1 cellular context compared by ENCODE assay signal in the genomic region with DNA sequence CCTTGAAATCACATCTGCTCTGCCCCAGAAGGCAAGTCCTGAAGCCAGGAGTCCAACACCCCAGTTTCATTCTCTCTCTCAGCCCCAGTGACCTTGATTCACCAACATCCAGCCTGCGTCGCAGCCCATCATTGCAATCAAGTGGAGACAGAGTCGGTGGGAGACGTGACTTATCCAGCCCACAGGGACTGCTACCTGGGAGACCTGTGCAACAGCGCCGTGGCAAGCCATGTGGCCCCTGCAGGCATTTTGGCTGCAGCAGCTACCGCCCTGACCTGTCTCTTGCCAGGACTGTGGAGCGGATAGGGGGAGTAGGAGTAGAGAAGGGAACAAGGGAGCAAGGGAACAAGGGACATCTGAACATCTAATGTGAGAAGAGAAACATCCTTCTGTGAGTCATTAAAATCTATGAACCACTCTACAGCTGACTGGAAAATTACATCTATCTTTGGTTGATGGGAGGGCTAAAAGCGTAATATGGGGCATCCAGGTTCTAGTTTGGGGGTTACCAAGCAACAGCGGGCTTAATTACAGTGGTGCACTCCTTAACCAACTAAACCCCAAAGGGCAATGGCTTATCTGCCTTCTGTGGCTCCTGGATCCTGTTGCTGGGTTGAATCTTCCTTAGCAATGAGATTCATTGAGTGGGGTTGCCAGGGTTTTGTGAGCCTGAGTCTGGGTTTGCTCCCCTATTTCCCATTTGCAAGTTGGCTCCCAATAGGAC.
TF ChIP-seq lines count a peak whose summit lies in the region.

No MANE protein-coding gene starts in this region.

TF ChIP-seq in HepG2, 621 proteins besides CTCF, POLR2A, EP300 and RAD21 (continues in another document):
- TF ChIP-seq, protein P1, sequence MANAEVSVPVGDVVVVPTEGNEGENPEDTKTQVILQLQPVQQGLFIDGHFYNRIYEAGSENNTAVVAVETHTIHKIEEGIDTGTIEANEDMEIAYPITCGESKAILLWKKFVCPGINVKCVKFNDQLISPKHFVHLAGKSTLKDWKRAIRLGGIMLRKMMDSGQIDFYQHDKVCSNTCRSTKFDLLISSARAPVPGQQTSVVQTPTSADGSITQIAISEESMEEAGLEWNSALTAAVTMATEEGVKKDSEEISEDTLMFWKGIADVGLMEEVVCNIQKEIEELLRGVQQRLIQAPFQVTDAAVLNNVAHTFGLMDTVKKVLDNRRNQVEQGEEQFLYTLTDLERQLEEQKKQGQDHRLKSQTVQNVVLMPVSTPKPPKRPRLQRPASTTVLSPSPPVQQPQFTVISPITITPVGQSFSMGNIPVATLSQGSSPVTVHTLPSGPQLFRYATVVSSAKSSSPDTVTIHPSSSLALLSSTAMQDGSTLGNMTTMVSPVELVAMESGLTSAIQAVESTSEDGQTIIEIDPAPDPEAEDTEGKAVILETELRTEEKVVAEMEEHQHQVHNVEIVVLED (CRISPR knock-in tag; IDR thresholded peaks at IDR 0.05; ENCODE audit: borderline replicate concordance) = no peak
- TF ChIP-seq, protein P2, sequence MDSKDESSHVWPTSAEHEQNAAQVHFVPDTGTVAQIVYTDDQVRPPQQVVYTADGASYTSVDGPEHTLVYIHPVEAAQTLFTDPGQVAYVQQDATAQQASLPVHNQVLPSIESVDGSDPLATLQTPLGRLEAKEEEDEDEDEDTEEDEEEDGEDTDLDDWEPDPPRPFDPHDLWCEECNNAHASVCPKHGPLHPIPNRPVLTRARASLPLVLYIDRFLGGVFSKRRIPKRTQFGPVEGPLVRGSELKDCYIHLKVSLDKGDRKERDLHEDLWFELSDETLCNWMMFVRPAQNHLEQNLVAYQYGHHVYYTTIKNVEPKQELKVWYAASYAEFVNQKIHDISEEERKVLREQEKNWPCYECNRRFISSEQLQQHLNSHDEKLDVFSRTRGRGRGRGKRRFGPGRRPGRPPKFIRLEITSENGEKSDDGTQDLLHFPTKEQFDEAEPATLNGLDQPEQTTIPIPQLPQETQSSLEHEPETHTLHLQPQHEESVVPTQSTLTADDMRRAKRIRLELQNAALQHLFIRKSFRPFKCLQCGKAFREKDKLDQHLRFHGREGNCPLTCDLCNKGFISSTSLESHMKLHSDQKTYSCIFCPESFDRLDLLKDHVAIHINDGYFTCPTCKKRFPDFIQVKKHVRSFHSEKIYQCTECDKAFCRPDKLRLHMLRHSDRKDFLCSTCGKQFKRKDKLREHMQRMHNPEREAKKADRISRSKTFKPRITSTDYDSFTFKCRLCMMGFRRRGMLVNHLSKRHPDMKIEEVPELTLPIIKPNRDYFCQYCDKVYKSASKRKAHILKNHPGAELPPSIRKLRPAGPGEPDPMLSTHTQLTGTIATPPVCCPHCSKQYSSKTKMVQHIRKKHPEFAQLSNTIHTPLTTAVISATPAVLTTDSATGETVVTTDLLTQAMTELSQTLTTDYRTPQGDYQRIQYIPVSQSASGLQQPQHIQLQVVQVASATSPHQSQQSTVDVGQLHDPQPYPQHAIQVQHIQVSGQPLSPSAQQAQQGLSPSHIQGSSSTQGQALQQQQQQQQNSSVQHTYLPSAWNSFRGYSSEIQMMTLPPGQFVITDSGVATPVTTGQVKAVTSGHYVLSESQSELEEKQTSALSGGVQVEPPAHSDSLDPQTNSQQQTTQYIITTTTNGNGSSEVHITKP (CRISPR knock-in tag; IDR thresholded peaks at IDR 0.05; ENCODE audit: low read depth) = peak; percentile 50; the same call in 1 of the 2 replicates
- TF ChIP-seq AHR (CRISPR knock-in tag; IDR thresholded peaks at IDR 0.05) (peak; percentile 66; the same call in 1 of the 2 replicates), SMC3 (IDR thresholded peaks at IDR 0.05; ENCODE audit: low read length) (peak; percentile 34; the same call in 1 of the 2 replicates), ZNF335 (CRISPR knock-in tag; IDR thresholded peaks at IDR 0.05) (peak; percentile 89), ZBTB7A (CRISPR knock-in tag; IDR thresholded peaks at IDR 0.05) (peak; percentile 50; the same call in 1 of the 2 replicates), RXRA (CRISPR knock-in tag; IDR thresholded peaks at IDR 0.05) (peak; percentile 47; the same call in 1 of the 2 replicates), MBNL3 (CRISPR knock-in tag; conservative IDR thresholded peaks at IDR 0.05) (no peak), SAP130 (CRISPR knock-in tag; IDR thresholded peaks at IDR 0.05; ENCODE audit: low read depth) (peak; percentile 77), MIER3 (CRISPR knock-in tag; IDR thresholded peaks at IDR 0.05; ENCODE audit: borderline replicate concordance) (no peak; the same call in 1 of the 2 replicates), ZNF660 (CRISPR knock-in tag; IDR thresholded peaks at IDR 0.05; ENCODE audit: borderline replicate concordance, low read depth) (no peak), HNRNPK (IDR thresholded peaks at IDR 0.05; ENCODE audit: low read depth, low read length, poor library complexity, severe bottlenecking) (peak; percentile 22), YEATS2 (CRISPR knock-in tag; IDR thresholded peaks at IDR 0.05; ENCODE audit: borderline replicate concordance) (peak; percentile 44; the same call in 1 of the 2 replicates), ZNF501 (CRISPR knock-in tag; IDR thresholded peaks at IDR 0.05) (no peak), ZNF143 (CRISPR knock-in tag; IDR thresholded peaks at IDR 0.05) (no peak), ZNF207 (IDR thresholded peaks at IDR 0.05; ENCODE audit: borderline replicate concordance) (no peak), SALL1 (CRISPR knock-in tag; IDR thresholded peaks at IDR 0.05) (peak; percentile 69), GATAD1 (CRISPR knock-in tag; IDR thresholded peaks at IDR 0.05) (peak; percentile 41; the same call in 1 of the 2 replicates), GATAD2A (CRISPR knock-in tag; IDR thresholded peaks at IDR 0.05) (peak; percentile 68), BORCS8-MEF2B (CRISPR knock-in tag; IDR thresholded peaks at IDR 0.05) (0 out of 2 replicates have a peak, but pooled peaks have one; percentile 25), CBFB (CRISPR knock-in tag; IDR thresholded peaks at IDR 0.05) (peak; percentile 64; the same call in 1 of the 2 replicates), NR2F6 (IDR thresholded peaks at IDR 0.05) (no peak), NR2F6 (CRISPR knock-in tag; IDR thresholded peaks at IDR 0.05) (peak; percentile 46; the same call in 1 of the 2 replicates), SOX5 (CRISPR knock-in tag; IDR thresholded peaks at IDR 0.05; ENCODE audit: borderline replicate concordance) (peak; percentile 53; the same call in 1 of the 2 replicates), RXRB (CRISPR knock-in tag; IDR thresholded peaks at IDR 0.05; ENCODE audit: borderline replicate concordance) (peak; percentile 30; the same call in 1 of the 2 replicates), ZMYM3 (CRISPR knock-in tag; IDR thresholded peaks at IDR 0.05) (peak; percentile 29; the same call in 1 of the 2 replicates), KMT2A (CRISPR knock-in tag; IDR thresholded peaks at IDR 0.05) (0 out of 2 replicates have a peak, but pooled peaks have one; percentile 27), ZFYVE20 (CRISPR knock-in tag; IDR thresholded peaks at IDR 0.05; ENCODE audit: borderline replicate concordance, low read depth) (no peak), KAT8 (CRISPR knock-in tag; IDR thresholded peaks at IDR 0.05) (0 out of 2 replicates have a peak, but pooled peaks have one; percentile 26)
- TF ChIP-seq, protein P3, sequence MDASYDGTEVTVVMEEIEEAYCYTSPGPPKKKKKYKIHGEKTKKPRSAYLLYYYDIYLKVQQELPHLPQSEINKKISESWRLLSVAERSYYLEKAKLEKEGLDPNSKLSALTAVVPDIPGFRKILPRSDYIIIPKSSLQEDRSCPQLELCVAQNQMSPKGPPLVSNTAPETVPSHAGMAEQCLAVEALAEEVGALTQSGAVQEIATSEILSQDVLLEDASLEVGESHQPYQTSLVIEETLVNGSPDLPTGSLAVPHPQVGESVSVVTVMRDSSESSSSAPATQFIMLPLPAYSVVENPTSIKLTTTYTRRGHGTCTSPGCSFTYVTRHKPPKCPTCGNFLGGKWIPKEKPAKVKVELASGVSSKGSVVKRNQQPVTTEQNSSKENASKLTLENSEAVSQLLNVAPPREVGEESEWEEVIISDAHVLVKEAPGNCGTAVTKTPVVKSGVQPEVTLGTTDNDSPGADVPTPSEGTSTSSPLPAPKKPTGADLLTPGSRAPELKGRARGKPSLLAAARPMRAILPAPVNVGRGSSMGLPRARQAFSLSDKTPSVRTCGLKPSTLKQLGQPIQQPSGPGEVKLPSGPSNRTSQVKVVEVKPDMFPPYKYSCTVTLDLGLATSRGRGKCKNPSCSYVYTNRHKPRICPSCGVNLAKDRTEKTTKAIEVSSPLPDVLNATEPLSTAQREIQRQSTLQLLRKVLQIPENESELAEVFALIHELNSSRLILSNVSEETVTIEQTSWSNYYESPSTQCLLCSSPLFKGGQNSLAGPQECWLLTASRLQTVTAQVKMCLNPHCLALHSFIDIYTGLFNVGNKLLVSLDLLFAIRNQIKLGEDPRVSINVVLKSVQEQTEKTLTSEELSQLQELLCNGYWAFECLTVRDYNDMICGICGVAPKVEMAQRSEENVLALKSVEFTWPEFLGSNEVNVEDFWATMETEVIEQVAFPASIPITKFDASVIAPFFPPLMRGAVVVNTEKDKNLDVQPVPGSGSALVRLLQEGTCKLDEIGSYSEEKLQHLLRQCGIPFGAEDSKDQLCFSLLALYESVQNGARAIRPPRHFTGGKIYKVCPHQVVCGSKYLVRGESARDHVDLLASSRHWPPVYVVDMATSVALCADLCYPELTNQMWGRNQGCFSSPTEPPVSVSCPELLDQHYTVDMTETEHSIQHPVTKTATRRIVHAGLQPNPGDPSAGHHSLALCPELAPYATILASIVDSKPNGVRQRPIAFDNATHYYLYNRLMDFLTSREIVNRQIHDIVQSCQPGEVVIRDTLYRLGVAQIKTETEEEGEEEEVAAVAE (CRISPR knock-in tag; IDR thresholded peaks at IDR 0.05; ENCODE audit: borderline replicate concordance) = 0 out of 2 replicates have a peak, but pooled peaks have one; percentile 36
- TF ChIP-seq, protein P4, sequence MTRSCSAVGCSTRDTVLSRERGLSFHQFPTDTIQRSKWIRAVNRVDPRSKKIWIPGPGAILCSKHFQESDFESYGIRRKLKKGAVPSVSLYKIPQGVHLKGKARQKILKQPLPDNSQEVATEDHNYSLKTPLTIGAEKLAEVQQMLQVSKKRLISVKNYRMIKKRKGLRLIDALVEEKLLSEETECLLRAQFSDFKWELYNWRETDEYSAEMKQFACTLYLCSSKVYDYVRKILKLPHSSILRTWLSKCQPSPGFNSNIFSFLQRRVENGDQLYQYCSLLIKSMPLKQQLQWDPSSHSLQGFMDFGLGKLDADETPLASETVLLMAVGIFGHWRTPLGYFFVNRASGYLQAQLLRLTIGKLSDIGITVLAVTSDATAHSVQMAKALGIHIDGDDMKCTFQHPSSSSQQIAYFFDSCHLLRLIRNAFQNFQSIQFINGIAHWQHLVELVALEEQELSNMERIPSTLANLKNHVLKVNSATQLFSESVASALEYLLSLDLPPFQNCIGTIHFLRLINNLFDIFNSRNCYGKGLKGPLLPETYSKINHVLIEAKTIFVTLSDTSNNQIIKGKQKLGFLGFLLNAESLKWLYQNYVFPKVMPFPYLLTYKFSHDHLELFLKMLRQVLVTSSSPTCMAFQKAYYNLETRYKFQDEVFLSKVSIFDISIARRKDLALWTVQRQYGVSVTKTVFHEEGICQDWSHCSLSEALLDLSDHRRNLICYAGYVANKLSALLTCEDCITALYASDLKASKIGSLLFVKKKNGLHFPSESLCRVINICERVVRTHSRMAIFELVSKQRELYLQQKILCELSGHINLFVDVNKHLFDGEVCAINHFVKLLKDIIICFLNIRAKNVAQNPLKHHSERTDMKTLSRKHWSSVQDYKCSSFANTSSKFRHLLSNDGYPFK (CRISPR knock-in tag; IDR thresholded peaks at IDR 0.05; ENCODE audit: borderline replicate concordance) = peak; percentile 95; the same call in 1 of the 2 replicates
- TF ChIP-seq, protein P5, sequence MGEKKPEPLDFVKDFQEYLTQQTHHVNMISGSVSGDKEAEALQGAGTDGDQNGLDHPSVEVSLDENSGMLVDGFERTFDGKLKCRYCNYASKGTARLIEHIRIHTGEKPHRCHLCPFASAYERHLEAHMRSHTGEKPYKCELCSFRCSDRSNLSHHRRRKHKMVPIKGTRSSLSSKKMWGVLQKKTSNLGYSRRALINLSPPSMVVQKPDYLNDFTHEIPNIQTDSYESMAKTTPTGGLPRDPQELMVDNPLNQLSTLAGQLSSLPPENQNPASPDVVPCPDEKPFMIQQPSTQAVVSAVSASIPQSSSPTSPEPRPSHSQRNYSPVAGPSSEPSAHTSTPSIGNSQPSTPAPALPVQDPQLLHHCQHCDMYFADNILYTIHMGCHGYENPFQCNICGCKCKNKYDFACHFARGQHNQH (CRISPR knock-in tag; IDR thresholded peaks at IDR 0.05) = peak; percentile 45; the same call in 1 of the 2 replicates
- TF ChIP-seq, protein P6, sequence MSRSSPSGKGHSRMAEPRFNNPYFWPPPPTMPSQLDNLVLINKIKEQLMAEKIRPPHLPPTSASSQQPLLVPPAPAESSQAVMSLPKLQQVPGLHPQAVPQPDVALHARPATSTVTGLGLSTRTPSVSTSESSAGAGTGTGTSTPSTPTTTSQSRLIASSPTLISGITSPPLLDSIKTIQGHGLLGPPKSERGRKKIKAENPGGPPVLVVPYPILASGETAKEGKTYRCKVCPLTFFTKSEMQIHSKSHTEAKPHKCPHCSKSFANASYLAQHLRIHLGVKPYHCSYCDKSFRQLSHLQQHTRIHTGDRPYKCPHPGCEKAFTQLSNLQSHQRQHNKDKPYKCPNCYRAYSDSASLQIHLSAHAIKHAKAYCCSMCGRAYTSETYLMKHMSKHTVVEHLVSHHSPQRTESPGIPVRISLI (CRISPR knock-in tag; IDR thresholded peaks at IDR 0.05; ENCODE audit: borderline replicate concordance) = peak; percentile 14; the same call in 1 of the 2 replicates
- TF ChIP-seq, protein P7, sequence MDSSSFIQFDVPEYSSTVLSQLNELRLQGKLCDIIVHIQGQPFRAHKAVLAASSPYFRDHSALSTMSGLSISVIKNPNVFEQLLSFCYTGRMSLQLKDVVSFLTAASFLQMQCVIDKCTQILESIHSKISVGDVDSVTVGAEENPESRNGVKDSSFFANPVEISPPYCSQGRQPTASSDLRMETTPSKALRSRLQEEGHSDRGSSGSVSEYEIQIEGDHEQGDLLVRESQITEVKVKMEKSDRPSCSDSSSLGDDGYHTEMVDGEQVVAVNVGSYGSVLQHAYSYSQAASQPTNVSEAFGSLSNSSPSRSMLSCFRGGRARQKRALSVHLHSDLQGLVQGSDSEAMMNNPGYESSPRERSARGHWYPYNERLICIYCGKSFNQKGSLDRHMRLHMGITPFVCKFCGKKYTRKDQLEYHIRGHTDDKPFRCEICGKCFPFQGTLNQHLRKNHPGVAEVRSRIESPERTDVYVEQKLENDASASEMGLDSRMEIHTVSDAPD (CRISPR knock-in tag; IDR thresholded peaks at IDR 0.05) = 0 out of 2 replicates have a peak, but pooled peaks have one; percentile 29
- TF ChIP-seq, protein P8, sequence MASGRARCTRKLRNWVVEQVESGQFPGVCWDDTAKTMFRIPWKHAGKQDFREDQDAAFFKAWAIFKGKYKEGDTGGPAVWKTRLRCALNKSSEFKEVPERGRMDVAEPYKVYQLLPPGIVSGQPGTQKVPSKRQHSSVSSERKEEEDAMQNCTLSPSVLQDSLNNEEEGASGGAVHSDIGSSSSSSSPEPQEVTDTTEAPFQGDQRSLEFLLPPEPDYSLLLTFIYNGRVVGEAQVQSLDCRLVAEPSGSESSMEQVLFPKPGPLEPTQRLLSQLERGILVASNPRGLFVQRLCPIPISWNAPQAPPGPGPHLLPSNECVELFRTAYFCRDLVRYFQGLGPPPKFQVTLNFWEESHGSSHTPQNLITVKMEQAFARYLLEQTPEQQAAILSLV (CRISPR knock-in tag; IDR thresholded peaks at IDR 0.05; ENCODE audit: borderline replicate concordance) = no peak
- TF ChIP-seq, protein P9, sequence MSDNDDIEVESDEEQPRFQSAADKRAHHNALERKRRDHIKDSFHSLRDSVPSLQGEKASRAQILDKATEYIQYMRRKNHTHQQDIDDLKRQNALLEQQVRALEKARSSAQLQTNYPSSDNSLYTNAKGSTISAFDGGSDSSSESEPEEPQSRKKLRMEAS (IDR thresholded peaks at IDR 0.05) = peak; percentile 64; the same call in 1 of the 2 replicates
